Comparison of ENCODE assay signal across 19 cellular contexts in genomic region chr9:131826966-131827525, GRCh38.
"Had no signal": no experiment of that assay in that cellular context is flagged by ENCODE, and none has a peak within 500 bp of the region (broad histone marks: within the 10 kb centered on the region; RNA-seq: fewer than 3 reads in every experiment).

No MANE protein-coding gene starts in this region.

- H3K36me3 Mint-ChIP-seq: activated CD4-positive, alpha-beta memory T cell treated with anti-CD3 and anti-CD28 coated beads for 36 hours; activated naive CD4-positive, alpha-beta T cell treated with anti-CD3 and anti-CD28 coated beads, Interleukin-2, amount 50 U/mL, for 72 hours; memory B cell had no signal

- H3K27ac ChIP-seq: gastrocnemius medialis, heart right ventricle, left lung, parathyroid adenoma, stomach, testis, upper lobe of left lung, WERI-Rb-1 had no signal

- DNase-seq: activated CD4-positive, alpha-beta memory T cell treated with anti-CD3 and anti-CD28 coated beads for 36 hours; activated CD4-positive, alpha-beta T cell treated with anti-CD3 and anti-CD28 coated beads for 36 hours; activated gamma-delta T cell; activated T-cell treated with anti-CD3 and anti-CD28 coated beads, Interleukin-2, amount 50 U/mL, for 48 hours; effector CD8-positive, alpha-beta T cell; gastrocnemius medialis; heart right ventricle; left lung; naive thymus-derived CD4-positive, alpha-beta T cell; stimulated activated CD4-positive, alpha-beta T cell treated with anti-CD3 and anti-CD28 coated beads, Interleukin-1b, Interleukin-23, amount 100 ng/mL, for 48 hours; stomach; testis; upper lobe of left lung; WERI-Rb-1 had no signal

- H3K4me3 Mint-ChIP-seq: activated CD4-positive, alpha-beta memory T cell treated with anti-CD3 and anti-CD28 coated beads for 36 hours; activated CD4-positive, alpha-beta T cell treated with anti-CD3 and anti-CD28 coated beads for 36 hours; central memory CD8-positive, alpha-beta T cell; memory B cell; naive thymus-derived CD4-positive, alpha-beta T cell had no signal

- H3K4me3 ChIP-seq: gastrocnemius medialis, heart right ventricle, left lung, mucosa of descending colon, stomach, testis, upper lobe of left lung had no signal

- H3K4me1 Mint-ChIP-seq: activated CD4-positive, alpha-beta T cell treated with anti-CD3 and anti-CD28 coated beads for 36 hours; memory B cell; naive thymus-derived CD4-positive, alpha-beta T cell had no signal

- H3K9me3 Mint-ChIP-seq: activated CD4-positive, alpha-beta memory T cell treated with anti-CD3 and anti-CD28 coated beads for 36 hours; activated naive CD4-positive, alpha-beta T cell treated with anti-CD3 and anti-CD28 coated beads, Interleukin-2, amount 50 U/mL, for 72 hours; central memory CD8-positive, alpha-beta T cell; memory B cell had no signal

- H3K27ac Mint-ChIP-seq: activated CD4-positive, alpha-beta memory T cell treated with anti-CD3 and anti-CD28 coated beads for 36 hours; activated CD4-positive, alpha-beta T cell treated with anti-CD3 and anti-CD28 coated beads for 36 hours; activated naive CD4-positive, alpha-beta T cell treated with anti-CD3 and anti-CD28 coated beads, Interleukin-2, amount 50 U/mL, for 72 hours; memory B cell; naive thymus-derived CD4-positive, alpha-beta T cell had no signal

- ATAC-seq: activated CD4-positive, alpha-beta T cell treated with anti-CD3 and anti-CD28 coated beads for 36 hours; activated naive CD4-positive, alpha-beta T cell treated with anti-CD3 and anti-CD28 coated beads, Interleukin-2, amount 50 U/mL, for 72 hours; gastrocnemius medialis; heart right ventricle; left lung; mucosa of descending colon; naive thymus-derived CD4-positive, alpha-beta T cell had no signal
